Comparison of ENCODE assay signal across 1 cellular context in genomic region chr12:42141981-42142606, GRCh38.
A peak's percentile ranks its signal among the peaks of the same experiment; 100 is the strongest.
TF ChIP-seq lines count a peak whose summit lies in the region.

No MANE protein-coding gene starts in this region.

TF ChIP-seq in K562, 482 proteins besides CTCF, POLR2A, EP300 and RAD21 (continued from another document):
- TF ChIP-seq CBFA2T2 (conservative IDR thresholded peaks at IDR 0.05) (peak; percentile 53), HDGF (IDR thresholded peaks at IDR 0.05) (no peak), SMARCC2 (IDR thresholded peaks at IDR 0.05; ENCODE audit: low read depth) (peak; percentile 71), XRCC5 (IDR thresholded peaks at IDR 0.05; ENCODE audit: low read depth, low read length) (no peak), ZNF766 (CRISPR knock-in tag; conservative IDR thresholded peaks at IDR 0.05) (no peak), CTBP1 (IDR thresholded peaks at IDR 0.05; ENCODE audit: borderline replicate concordance) (0 out of 2 replicates have a peak, but pooled peaks have one; percentile 51), ELF1 (tag; IDR thresholded peaks at IDR 0.05) (no peak), SPI1 (IDR thresholded peaks at IDR 0.05; ENCODE audit: borderline replicate concordance, low read depth, low read length) (0 out of 2 replicates have a peak, but pooled peaks have one; percentile 32), GATAD2B (IDR thresholded peaks at IDR 0.05; ENCODE audit: borderline replicate concordance) (no peak), NCOR1 (IDR thresholded peaks at IDR 0.05) (peak; percentile 35; the same call in 1 of the 2 replicates), ZNF24 (IDR thresholded peaks at IDR 0.05) (peak; percentile 91), BDP1 (IDR thresholded peaks at IDR 0.05; ENCODE audit: insufficient read depth, insufficient read length) (no peak)
